Comparison of ENCODE assay signal across 8 cellular contexts in the genomic region with DNA sequence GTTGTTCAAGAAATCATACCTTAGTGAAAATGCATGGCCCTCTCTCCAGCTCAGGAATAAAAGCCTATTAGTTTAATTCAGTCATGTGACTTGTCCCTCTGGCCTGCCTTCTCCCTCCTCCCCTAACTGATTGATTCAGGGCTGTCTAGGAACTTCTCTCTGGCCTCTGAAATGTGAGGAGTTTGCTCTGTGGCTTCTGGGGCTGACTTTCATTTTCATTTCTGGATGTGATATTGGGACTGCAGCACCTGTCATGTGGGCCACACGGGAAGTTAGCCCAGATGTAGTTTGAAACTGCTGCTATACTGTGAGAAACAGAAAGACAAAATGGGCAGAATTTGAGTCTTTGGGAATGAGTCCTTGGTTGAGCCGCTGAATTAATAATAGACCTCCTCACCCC. TPM values are rescaled to one million over a fixed set of nuclear protein-coding genes. Genes with fewer than 3 reads are reported as not detected.
DNase-seq lines count a peak whose midpoint lies in the region; ATAC-seq and TF ChIP-seq lines count a peak whose summit lies in the region.

No MANE protein-coding gene starts in this region.

- H3K4me1 ChIP-seq in breast epithelium = peaks cover 0 to 3% of the 10 kb centered on the region in 2 donors
- no peaks in the 10 kb centered on the region for H3K4me1 ChIP-seq in BE2C

- H3K27me3 ChIP-seq in breast epithelium (no peaks in the 10 kb centered on the region), BE2C (no peaks in the 10 kb centered on the region)

- peak overlapping the region; percentile 65 for H3K27ac Mint-ChIP-seq in MCF 10A (ENCODE audit: low read depth, unreplicated experiment)

- peak overlapping the region; percentile 48 for H3K4me3 Mint-ChIP-seq in MCF 10A (ENCODE audit: unreplicated experiment)

- peaks cover 39% of the 10 kb centered on the region for H3K4me1 Mint-ChIP-seq in MCF 10A (ENCODE audit: insufficient read depth, unreplicated experiment)

- H3K36me3 ChIP-seq in breast epithelium (no peaks in the 10 kb centered on the region), BE2C (no peaks in the 10 kb centered on the region)

- H3K9me3 ChIP-seq in breast epithelium = no peaks in the 10 kb centered on the region
- H3K9me3 ChIP-seq in BE2C = no peaks in the 10 kb centered on the region; the same call in 1 of the 2 replicates

- peaks cover 5% of the 10 kb centered on the region for H3K36me3 Mint-ChIP-seq in MCF 10A (ENCODE audit: insufficient read depth, unreplicated experiment)

- H3K4me3 ChIP-seq in breast epithelium (peak overlapping the region in 1 of 3 donors; percentile 1), BE2C (ENCODE audit: low read depth, low read length) (no peak overlapping the region)

- no peak for TF ChIP-seq POLR2A in breast epithelium (IDR thresholded peaks at IDR 0.05)

- peak; percentile 96 for ATAC-seq in HG02885 (IDR thresholded peaks at IDR 0.05; ENCODE audit: poor library complexity, unreplicated experiment)

- peak overlapping the region in 1 of 2 donors; percentile 0 for H3K27ac ChIP-seq in breast epithelium

- CTCF ChIA-PET in MCF 10A (lab: Yijun Ruan, JAX) = no interaction called here

- TF ChIP-seq CTCF in MCF 10A (IDR thresholded peaks at IDR 0.05; ENCODE audit: unreplicated experiment) (no peak), breast epithelium (IDR thresholded peaks at IDR 0.05) (no peak), BE2C (IDR thresholded peaks at IDR 0.05; ENCODE audit: low read depth, low read length) (no peak)

- intact Hi-C loops in MCF 10A (cut with micrococcal nuclease) (no loop called here), breast epithelium (cut with DNase I; ENCODE audit: low total_unique reads) (no loop called here)

- no peaks in the 10 kb centered on the region for H3K27me3 Mint-ChIP-seq in MCF 10A (ENCODE audit: insufficient read depth, unreplicated experiment)

- BruUV-seq in MCF 10A (replicated peaks; lab: Mats Ljungman, UMichigan) = no TSS peak

- H3K9me3 Mint-ChIP-seq in MCF 10A (ENCODE audit: unreplicated experiment) = no peaks in the 10 kb centered on the region

- POLR2A ChIA-PET in MCF 10A (lab: Yijun Ruan, JAX) = interaction anchor here (0.7 to 1.3 kb wide), 4 partner anchors 15 to 87 kb away, joined by 3 to 4 read pairs (median 4); partner anchors contain the start of gene PARP8

- DNase-seq in MCF 10A (ENCODE audit: unreplicated experiment) (peak; percentile 32), breast epithelium (ENCODE audit: low spot score in 2 of 2) (no peak), NCI-H526 treated with DMSO at 0.1 percent for 48 hours (lab: John Stamatoyannopoulos, UW) (peak; percentile 60), activated T-helper 1 cell treated with Interleukin-2 at 50 U/mL for 16 hours (ENCODE audit: low read depth) (peak; percentile 15), kidney tubule cell (ENCODE audit: low spot score) (peak; percentile 71), BE2C (no peak)
- DNase-seq in stimulated activated naive CD4-positive, alpha-beta T cell treated with Interleukin-2 at 50 U/mL for 16 hours (lab: John Stamatoyannopoulos, UW) = peak; percentile 36

RNA-seq across cellular contexts. Expression of gene PARP8, which starts 44.8 kb away (rescaled TPM):
- 24.5 and 31.2 TPM in 2 replicates for total RNA-seq in MCF 10A (2022)
- total RNA-seq in breast epithelium = 10 to 100 TPM; 24.3 to 41.7 (median 26.2) TPM
- polyA plus RNA-seq in BE2C (2012; ENCODE audit: insufficient read depth, insufficient read length, low read depth) = 0.91 TPM

Comparison
In these comparisons a context has a peak if more than half of its experiments do, and no peak if none do; other contexts are left out.
1. DNase-seq: peak in MCF 10A (single experiment), NCI-H526 treated with DMSO at 0.1 percent for 48 hours (single experiment), activated T-helper 1 cell treated with Interleukin-2 at 50 U/mL for 16 hours (single experiment), kidney tubule cell (single experiment) and stimulated activated naive CD4-positive, alpha-beta T cell treated with Interleukin-2 at 50 U/mL for 16 hours (single experiment); none in breast epithelium (0 of 2) and BE2C (single experiment).